10 cellular contexts compared by ENCODE assay signal in the genomic region with DNA sequence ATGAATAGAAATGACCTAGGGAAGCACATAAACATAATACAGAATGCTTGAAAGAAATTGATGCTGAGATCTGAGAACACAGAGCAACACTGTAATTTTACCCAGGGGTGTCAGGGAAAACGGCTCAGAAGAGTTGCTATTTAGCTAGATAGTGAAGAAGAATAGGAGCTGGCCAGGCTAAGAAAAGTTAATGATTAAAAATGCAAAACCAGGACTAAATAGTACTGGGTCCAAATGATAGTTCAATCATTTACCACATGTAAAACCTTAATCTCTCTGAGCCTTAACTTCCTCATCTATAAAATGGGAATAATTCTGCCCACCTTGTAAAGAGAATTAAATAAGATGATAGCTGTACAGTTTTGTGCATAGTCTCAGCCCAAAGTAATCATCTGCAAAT.
DNase-seq lines count a peak whose midpoint lies in the region; TF ChIP-seq lines count a peak whose summit lies in the region.
"Had no signal": no experiment of that assay in that cellular context is flagged by ENCODE, and none has a peak within 500 bp of the region (broad histone marks: within the 10 kb centered on the region; RNA-seq: fewer than 3 reads in every experiment).

No MANE protein-coding gene starts in this region.

- TF ChIP-seq POLR2A in esophagus squamous epithelium (IDR thresholded peaks at IDR 0.05) = no peak

- H3K27me3 ChIP-seq in HL-60 (ENCODE audit: insufficient read depth, poor library complexity, severe bottlenecking) = no peaks in the 10 kb centered on the region
- H3K27me3 ChIP-seq in colonic mucosa = no peaks in the 10 kb centered on the region
- H3K27me3 ChIP-seq in mucosa of rectum (ENCODE audit: control insufficient read depth in 2 of 2, insufficient read depth in 2 of 2, low read length in 2 of 2) = no peaks in the 10 kb centered on the region
- H3K27me3 ChIP-seq in esophagus squamous epithelium = no peaks in the 10 kb centered on the region

- H3K9ac ChIP-seq in colonic mucosa (ENCODE audit: low read depth in 2 of 2, low read length in 2 of 2) (peak overlapping the region in 1 of 2 donors; percentile 22), mucosa of rectum (ENCODE audit: low read depth in 1 of 2, low read length in 2 of 2) (peak overlapping the region in 1 of 2 donors; percentile 7)

- no peak for DNase-seq in HL-60 (ENCODE audit: low read depth in 1 of 2, low spot score in 1 of 2)
- no peak for DNase-seq in colonic mucosa
- DNase-seq in esophagus squamous epithelium (lab: John Stamatoyannopoulos, UW) = no peak
- no peak for DNase-seq in activated T-helper 1 cell treated with anti-CD3 and anti-CD28 coated beads, Interleukin-12 subunit alpha, Interleukin-12 subunit beta, Interleukin-2, Interleukin-4 antibody, amounts not matched to agents 30 ng/mL and 10 ng/mL and 1 ng/mL, durations not matched to agents 14 hours and 24 hours and 36 hours (ENCODE audit: low spot score)
- DNase-seq in activated effector memory CD4-positive, alpha-beta T cell treated with anti-CD3 and anti-CD28 coated beads, Interleukin-2, amount 50 U/mL, for 16 hours = no peak
- no peak for DNase-seq in NCI-H2196 (lab: John Stamatoyannopoulos, UW; ENCODE audit: unreplicated experiment)
- DNase-seq: CD8-positive, alpha-beta memory T cell; GOT3; H9 had no signal

- TF ChIP-seq CTCF in HL-60 (IDR thresholded peaks at IDR 0.05; ENCODE audit: insufficient read depth, low read length) (no peak), colonic mucosa (IDR thresholded peaks at IDR 0.05) (no peak), esophagus squamous epithelium (IDR thresholded peaks at IDR 0.05) (no peak)

- intact Hi-C loops in colonic mucosa (cut with DNase I) (no loop called here), esophagus squamous epithelium (cut with DNase I) (no loop called here)
- intact Hi-C loops in activated T-helper 1 cell treated with anti-CD3 and anti-CD28 coated beads, Interleukin-12 subunit alpha, Interleukin-12 subunit beta, Interleukin-2, Interleukin-4 antibody, amounts not matched to agents 30 ng/mL and 10 ng/mL and 1 ng/mL, durations not matched to agents 14 hours and 24 hours and 36 hours (cut with micrococcal nuclease) = no loop called here

- no peak overlapping the region for H3K4me3 Mint-ChIP-seq in activated T-helper 1 cell treated with anti-CD3 and anti-CD28 coated beads, Interleukin-12 subunit alpha, Interleukin-12 subunit beta, Interleukin-2, Interleukin-4 antibody, amounts not matched to agents 30 ng/mL and 10 ng/mL and 1 ng/mL, durations not matched to agents 14 hours and 24 hours and 36 hours
- H3K4me3 Mint-ChIP-seq: CD8-positive, alpha-beta memory T cell; H9 had no signal

- peaks cover 2% of the 10 kb centered on the region for H3K27me3 Mint-ChIP-seq in activated T-helper 1 cell treated with anti-CD3 and anti-CD28 coated beads, Interleukin-12 subunit alpha, Interleukin-12 subunit beta, Interleukin-2, Interleukin-4 antibody, amounts not matched to agents 30 ng/mL and 10 ng/mL and 1 ng/mL, durations not matched to agents 14 hours and 24 hours and 36 hours (ENCODE audit: insufficient read depth)

- H3K4me3 ChIP-seq in HL-60 (replicated peaks; ENCODE audit: insufficient read depth, low read length) (no peak overlapping the region), colonic mucosa (no peak overlapping the region), mucosa of rectum (ENCODE audit: low read length in 2 of 2) (peak overlapping the region in 1 of 2 donors; percentile 4), esophagus squamous epithelium (no peak overlapping the region)

- 71 to 82% methylated on average over 1 of the region's 1 CpG for whole genome bisulfite sequencing in esophagus squamous epithelium, 2 donors

- H3K9me3 ChIP-seq in colonic mucosa = no peaks in the 10 kb centered on the region
- H3K9me3 ChIP-seq in mucosa of rectum (ENCODE audit: control insufficient read depth in 2 of 2, low read length in 2 of 2) = no peaks in the 10 kb centered on the region
- no peaks in the 10 kb centered on the region for H3K9me3 ChIP-seq in esophagus squamous epithelium

- peaks cover 3% of the 10 kb centered on the region for H3K9me3 Mint-ChIP-seq in activated T-helper 1 cell treated with anti-CD3 and anti-CD28 coated beads, Interleukin-12 subunit alpha, Interleukin-12 subunit beta, Interleukin-2, Interleukin-4 antibody, amounts not matched to agents 30 ng/mL and 10 ng/mL and 1 ng/mL, durations not matched to agents 14 hours and 24 hours and 36 hours
- H3K9me3 Mint-ChIP-seq: H9 had no signal

- no peak overlapping the region for H3K27ac Mint-ChIP-seq in activated T-helper 1 cell treated with anti-CD3 and anti-CD28 coated beads, Interleukin-12 subunit alpha, Interleukin-12 subunit beta, Interleukin-2, Interleukin-4 antibody, amounts not matched to agents 30 ng/mL and 10 ng/mL and 1 ng/mL, durations not matched to agents 14 hours and 24 hours and 36 hours
- H3K27ac Mint-ChIP-seq: CD8-positive, alpha-beta memory T cell; H9 had no signal

- no peaks in the 10 kb centered on the region for H3K4me1 Mint-ChIP-seq in activated T-helper 1 cell treated with anti-CD3 and anti-CD28 coated beads, Interleukin-12 subunit alpha, Interleukin-12 subunit beta, Interleukin-2, Interleukin-4 antibody, amounts not matched to agents 30 ng/mL and 10 ng/mL and 1 ng/mL, durations not matched to agents 14 hours and 24 hours and 36 hours (ENCODE audit: low read depth)
- H3K4me1 Mint-ChIP-seq: CD8-positive, alpha-beta memory T cell had no signal

- H3K27ac ChIP-seq in HL-60 (replicated peaks) (peak overlapping the region; percentile 11; the same call in 1 of the 2 replicates), colonic mucosa (peak overlapping the region; percentile 76), mucosa of rectum (ENCODE audit: low read depth in 2 of 2, low read length in 2 of 2) (peak overlapping the region; percentile 82 to 92), esophagus squamous epithelium (no peak overlapping the region)

- H3K4me1 ChIP-seq in colonic mucosa (peaks cover 16% of the 10 kb centered on the region), mucosa of rectum (ENCODE audit: control insufficient read depth in 2 of 2, insufficient read depth in 2 of 2, low read length in 2 of 2) (peaks cover 10 to 62% of the 10 kb centered on the region in 2 donors), esophagus squamous epithelium (peaks cover 0 to 14% (median 0%) of the 10 kb centered on the region in 3 donors)

- H3K36me3 ChIP-seq in colonic mucosa (no peaks in the 10 kb centered on the region), mucosa of rectum (ENCODE audit: control insufficient read depth in 2 of 2, insufficient read depth in 2 of 2, low read length in 2 of 2) (peaks cover 4 to 10% of the 10 kb centered on the region in 2 donors), esophagus squamous epithelium (no peaks in the 10 kb centered on the region)

- no peaks in the 10 kb centered on the region for H3K36me3 Mint-ChIP-seq in activated T-helper 1 cell treated with anti-CD3 and anti-CD28 coated beads, Interleukin-12 subunit alpha, Interleukin-12 subunit beta, Interleukin-2, Interleukin-4 antibody, amounts not matched to agents 30 ng/mL and 10 ng/mL and 1 ng/mL, durations not matched to agents 14 hours and 24 hours and 36 hours (ENCODE audit: low read depth)
- H3K36me3 Mint-ChIP-seq: CD8-positive, alpha-beta memory T cell had no signal

Comparison
In these comparisons a context has a peak if more than half of its experiments do, and no peak if none do; other contexts are left out.
1. H3K27ac ChIP-seq: peak in HL-60 (single experiment), colonic mucosa (single experiment) and mucosa of rectum (2 of 2); none in esophagus squamous epithelium (0 of 4).